In the genomic region with DNA sequence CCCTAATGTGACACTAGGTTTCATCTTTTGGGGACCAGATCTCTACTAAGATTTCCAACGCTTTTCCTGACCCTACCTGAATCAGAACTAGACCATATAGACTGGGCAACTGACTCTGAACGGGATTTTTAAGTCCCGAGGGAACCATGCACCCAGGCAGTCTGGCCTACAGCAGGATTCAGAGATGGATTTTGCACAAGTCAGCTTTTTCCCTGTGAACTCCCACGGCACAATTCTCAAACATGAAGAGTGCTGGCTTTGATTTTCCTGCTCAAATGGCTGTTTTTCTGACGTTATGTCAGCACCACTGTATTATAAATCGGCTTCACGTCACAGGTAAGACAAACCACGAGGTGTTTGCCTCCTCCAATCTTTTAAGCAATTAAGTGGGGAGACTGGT, we compare ENCODE assay signal across 34 cellular contexts.
"Had no signal": no experiment of that assay in that cellular context is flagged by ENCODE, and none has a peak within 500 bp of the region (broad histone marks: within the 10 kb centered on the region; RNA-seq: fewer than 3 reads in every experiment).

No MANE protein-coding gene starts in this region.

- DNase-seq: activated B cell treated with CpG ODN at 0.5 μM for 24 hours; activated CD4-positive, alpha-beta memory T cell treated with anti-CD3 and anti-CD28 coated beads for 36 hours; activated CD4-positive, alpha-beta T cell treated with anti-CD3 and anti-CD28 coated beads for 4 hours; activated CD4-positive, alpha-beta T cell treated with anti-CD3 and anti-CD28 coated beads, Interleukin-2, amount 10 ng/mL, durations not matched to agents 24 days and 14 days; activated CD4-positive, alpha-beta T cell treated with anti-CD3 and anti-CD28 coated beads, Interleukin-2, amount 50 U/mL, for 1 hour; activated CD4-positive, alpha-beta T cell treated with anti-CD3 and anti-CD28 coated beads, Interleukin-2, amount 50 U/mL, for 4 hours; activated CD4-positive, CD25-positive, alpha-beta regulatory T cell treated with anti-CD3 and anti-CD28 coated beads, Interleukin-2, amount 50 U/mL, for 72 hours; activated CD8-positive, alpha-beta memory T cell treated with anti-CD3 and anti-CD28 coated beads, Interleukin-2, amount 50 U/mL, for 4 hours; activated CD8-positive, alpha-beta T cell treated with anti-CD3 and anti-CD28 coated beads for 36 hours; activated effector memory CD4-positive, alpha-beta T cell treated with anti-CD3 and anti-CD28 coated beads, Interleukin-2, amount 50 U/mL, for 16 hours; activated gamma-delta T cell treated with Interleukin-2 at 50 U/mL for 16 hours; activated naive CD4-positive, alpha-beta T cell; activated naive CD4-positive, alpha-beta T cell treated with anti-CD3 and anti-CD28 coated beads for 36 hours; activated naive CD4-positive, alpha-beta T cell treated with anti-CD3 and anti-CD28 coated beads, Interleukin-2, amount 50 U/mL, for 16 hours; activated naive CD8-positive, alpha-beta T cell treated with anti-CD3 and anti-CD28 coated beads for 36 hours; activated T-cell treated with anti-CD3 and anti-CD28 coated beads for 4 hours; activated T-cell treated with anti-CD3 and anti-CD28 coated beads, Interleukin-2, amount 50 U/mL, for 1 hour; activated T-cell treated with anti-CD3 and anti-CD28 coated beads, Interleukin-2, amount 50 U/mL, for 4 hours; activated T-cell treated with anti-CD3 and anti-CD28 coated beads, Interleukin-2, amount 50 U/mL, for 72 hours; amniotic stem cell; aorta; body of pancreas; brain microvascular endothelial cell; central memory CD4-positive, alpha-beta T cell; T-helper 1 cell; T-helper 2 cell; T-helper 9 cell had no signal

- H3K4me1 ChIP-seq: adrenal gland, body of pancreas, breast epithelium had no signal

- H3K27me3 ChIP-seq: adrenal gland, body of pancreas, brain microvascular endothelial cell had no signal

- H3K9me3 ChIP-seq: adrenal gland, body of pancreas, breast epithelium had no signal

- H3K36me3 ChIP-seq: adrenal gland, brain microvascular endothelial cell, breast epithelium had no signal

- H3K4me3 ChIP-seq: adrenal gland, body of pancreas, breast epithelium had no signal

- FAIRE-seq: astrocyte, TTC549 had no signal

- H3K27ac ChIP-seq: adrenal gland, body of pancreas, brain microvascular endothelial cell, breast epithelium, VCaP had no signal

- ATAC-seq: activated CD8-positive, alpha-beta T cell treated with anti-CD3 and anti-CD28 coated beads for 36 hours; activated naive CD4-positive, alpha-beta T cell treated with anti-CD3 and anti-CD28 coated beads, Interleukin-2, amount 50 U/mL, for 72 hours; activated T-cell treated with anti-CD3 and anti-CD28 coated beads, Interleukin-2, amount 50 U/mL, for 4 hours; activated T-cell treated with anti-CD3 and anti-CD28 coated beads, Interleukin-2, amount 50 U/mL, for 72 hours; activated T-helper 17 cell treated with anti-CD3 and anti-CD28 coated beads, Interleukin-2, amount 50 U/mL, for 72 hours; body of pancreas had no signal
